ENCODE assay signal across 13 cellular contexts in genomic region chr2:151775057-151775740, GRCh38. TPM values are rescaled to one million over a fixed set of nuclear protein-coding genes. Genes with fewer than 3 reads are reported as not detected.
DNase-seq lines count a peak whose midpoint lies in the region; ATAC-seq and TF ChIP-seq lines count a peak whose summit lies in the region.
"Had no signal": no experiment of that assay in that cellular context is flagged by ENCODE, and none has a peak within 500 bp of the region (broad histone marks: within the 10 kb centered on the region; RNA-seq: fewer than 3 reads in every experiment).

No MANE protein-coding gene starts in this region.

- H3K4me1 ChIP-seq in heart right ventricle = peaks cover 0 to 32% (median 13%) of the 10 kb centered on the region in 9 donors
- H3K4me1 ChIP-seq in ovary (ENCODE audit: insufficient read depth) = no peaks in the 10 kb centered on the region
- no peaks in the 10 kb centered on the region for H3K4me1 ChIP-seq in PC-9 (replicated peaks; ENCODE audit: insufficient read depth)

- POLR2A ChIA-PET in PC-9 (lab: Charles Lee; ENCODE audit: unreplicated experiment) = no interaction called here

- H3K27ac ChIP-seq in heart right ventricle (peak overlapping the region in 3 of 10 donors; percentile 2 to 24 (median 20)), VCaP (peak overlapping the region; percentile 72), ovary (no peak overlapping the region), PC-9 (no peak overlapping the region)

- TF ChIP-seq EP300 in ovary (IDR thresholded peaks at IDR 0.05) = no peak

- no TSS peak for BruUV-seq in PC-9 (replicated peaks; lab: Mats Ljungman, UMichigan)

- 75 to 77% methylated on average over 6 of the region's 6 CpGs for WGBS in heart right ventricle, 2 donors
- 41 to 53% (median 42%) methylated on average over 6 of the region's 6 CpGs for WGBS in ovary, 3 donors

- H3F3A ChIP-seq in PC-9 (ENCODE audit: insufficient read depth, low read depth) = no peaks in the 10 kb centered on the region

- no peaks in the 10 kb centered on the region for H3K79me2 ChIP-seq in PC-9 (ENCODE audit: low read depth)

- no peak for DNase-seq in heart right ventricle
- DNase-seq in Right ventricle myocardium inferior (ENCODE audit: missing footprints) = no peak
- DNase-seq in hepatic stellate cell (ENCODE audit: low spot score) = peak; percentile 21
- DNase-seq in ovary = no peak
- DNase-seq in natural killer cell treated with Interleukin-12 subunit alpha and Interleukin-12 subunit beta and Interleukin-15 and Interleukin-18, amount 100 ng/mL, for 72 hours (ENCODE audit: low spot score) = no peak
- no peak for DNase-seq in PC-9
- DNase-seq: activated CD8-positive, alpha-beta T cell treated with anti-CD3 and anti-CD28 coated beads, Interleukin-2, amount 10 ng/mL, durations not matched to agents 7 days and 5 days; NCI-H446; sigmoid colon had no signal

- H3K4me1 Mint-ChIP-seq in natural killer cell treated with Interleukin-12 subunit alpha and Interleukin-12 subunit beta and Interleukin-15 and Interleukin-18, amount 100 ng/mL, for 72 hours (ENCODE audit: low read depth in 2 of 2) = no peaks in the 10 kb centered on the region

- H3K27me3 ChIP-seq in heart right ventricle (no peaks in the 10 kb centered on the region), ovary (no peaks in the 10 kb centered on the region), PC-9 (ENCODE audit: insufficient read depth, low read depth) (no peaks in the 10 kb centered on the region)
- H3K27me3 ChIP-seq: sigmoid colon had no signal

- CTCF ChIA-PET in PC-9 (lab: Charles Lee) = no interaction called here

- no peak for TF ChIP-seq POLR2A in ovary (IDR thresholded peaks at IDR 0.05)

- no peak overlapping the region for H3K4me3 ChIP-seq in heart right ventricle
- no peak overlapping the region for H3K4me3 ChIP-seq in ovary
- H3K4me3 ChIP-seq in PC-9 = no peak overlapping the region
- H3K4me3 ChIP-seq: lung, sigmoid colon had no signal

- H4K20me1 ChIP-seq in PC-9 (ENCODE audit: insufficient read depth) = no peaks in the 10 kb centered on the region

- ATAC-seq in heart right ventricle = peak in 5 of 8 donors; percentile 29 to 74 (median 58)
- ATAC-seq in Right ventricle myocardium inferior = no peak
- ATAC-seq in HG03521 (IDR thresholded peaks at IDR 0.05; ENCODE audit: unreplicated experiment) = no peak
- no peak for ATAC-seq in natural killer cell treated with Interleukin-12 subunit alpha and Interleukin-12 subunit beta and Interleukin-15 and Interleukin-18, amount 100 ng/mL, for 72 hours
- ATAC-seq: activated CD8-positive, alpha-beta T cell treated with anti-CD3 and anti-CD28 coated beads, Interleukin-2, amount 10 ng/mL, durations not matched to agents 7 days and 5 days had no signal

- H3K9me3 Mint-ChIP-seq in natural killer cell treated with Interleukin-12 subunit alpha and Interleukin-12 subunit beta and Interleukin-15 and Interleukin-18, amount 100 ng/mL, for 72 hours = peaks cover 3% of the 10 kb centered on the region

- no peak for TF ChIP-seq CTCF in heart right ventricle (IDR thresholded peaks at IDR 0.05)
- no peak for TF ChIP-seq CTCF in VCaP (conservative IDR thresholded peaks at IDR 0.05)
- no peak for TF ChIP-seq CTCF in ovary (IDR thresholded peaks at IDR 0.05)
- no peak for TF ChIP-seq CTCF in PC-9 (conservative IDR thresholded peaks at IDR 0.05)

- no peak overlapping the region for H3K4me3 Mint-ChIP-seq in natural killer cell treated with Interleukin-12 subunit alpha and Interleukin-12 subunit beta and Interleukin-15 and Interleukin-18, amount 100 ng/mL, for 72 hours
- H3K4me3 Mint-ChIP-seq: activated CD8-positive, alpha-beta T cell treated with anti-CD3 and anti-CD28 coated beads, Interleukin-2, amount 10 ng/mL, durations not matched to agents 7 days and 5 days; brain had no signal

- intact Hi-C loops in heart right ventricle (cut with DNase I) = no loop called here
- intact Hi-C loops in Right ventricle myocardium inferior (cut with DNase I) = no loop called here
- intact Hi-C loops in ovary (cut with DNase I) = loop anchor here in 1 of 4 donors (1.0 kb wide), 1 partner anchor 38 kb away; no protein-coding TSS in a partner anchor
- intact Hi-C loops in PC-9 (cut with micrococcal nuclease; ENCODE audit: unreplicated experiment) = no loop called here

- peaks cover 0 to 13% (median 0%) of the 10 kb centered on the region in 11 donors for H3K9me3 ChIP-seq in heart right ventricle
- no peaks in the 10 kb centered on the region for H3K9me3 ChIP-seq in ovary
- H3K9me3 ChIP-seq in PC-9 (ENCODE audit: insufficient read depth, low read depth) = no peaks in the 10 kb centered on the region

- no peaks in the 10 kb centered on the region for H3K9me2 ChIP-seq in PC-9 (ENCODE audit: insufficient read depth)

- H2AFZ ChIP-seq in PC-9 = no peak overlapping the region

- H3K27me3 Mint-ChIP-seq in natural killer cell treated with Interleukin-12 subunit alpha and Interleukin-12 subunit beta and Interleukin-15 and Interleukin-18, amount 100 ng/mL, for 72 hours = no peaks in the 10 kb centered on the region
- H3K27me3 Mint-ChIP-seq: brain had no signal

- H3K4me2 ChIP-seq in PC-9 = no peak overlapping the region

- H3K36me3 ChIP-seq in heart right ventricle (peaks cover 0 to 44% (median 0%) of the 10 kb centered on the region in 9 donors), ovary (no peaks in the 10 kb centered on the region), PC-9 (ENCODE audit: low read depth) (no peaks in the 10 kb centered on the region)
- H3K36me3 ChIP-seq: sigmoid colon had no signal

- H3K27ac Mint-ChIP-seq in natural killer cell treated with Interleukin-12 subunit alpha and Interleukin-12 subunit beta and Interleukin-15 and Interleukin-18, amount 100 ng/mL, for 72 hours = no peak overlapping the region
- H3K27ac Mint-ChIP-seq: activated CD8-positive, alpha-beta T cell treated with anti-CD3 and anti-CD28 coated beads, Interleukin-2, amount 10 ng/mL, durations not matched to agents 7 days and 5 days had no signal

- H3K36me3 Mint-ChIP-seq in natural killer cell treated with Interleukin-12 subunit alpha and Interleukin-12 subunit beta and Interleukin-15 and Interleukin-18, amount 100 ng/mL, for 72 hours = peaks cover 15% of the 10 kb centered on the region

RNA-seq across cellular contexts. Expression of gene NEB, which starts 40.9 kb away (rescaled TPM):
- total RNA-seq in heart right ventricle (10 to 100 TPM in 3 of 10 donors, 1 to 10 TPM in 6, under 1 TPM in 1; 0.32 to 19.4 (median 5.8) TPM), Right ventricle myocardium inferior (0.87 TPM), ovary (1 to 10 TPM in 1 of 7 donors, under 1 TPM in 6; 0.18 to 1.8 (median 0.26) TPM), PC-9 (2021) (0.15 TPM in 1 of 2 replicates, not detected in the other)
- polyA plus RNA-seq in heart right ventricle (1 to 10 TPM in 1 of 2 donors, under 1 TPM in 1; 0.33 to 4.3 TPM), ovary (1 to 10 TPM in 1 of 2 donors, under 1 TPM in 1; 0.21 to 1.4 TPM)
- total RNA-seq in natural killer cell treated with Interleukin-12 subunit alpha and Interleukin-12 subunit beta and Interleukin-15 and Interleukin-18, amount 100 ng/mL, for 72 hours = 1 to 10 TPM in 1 of 2 donors, under 1 TPM in 1; 0.31 to 2.3 TPM

RNA-seq across cellular contexts. Expression of gene ARL5A, which starts 53.0 kb away (rescaled TPM):
- total RNA-seq in heart right ventricle (10 to 100 TPM; 40.4 to 62.3 (median 56.4) TPM), Right ventricle myocardium inferior (47.9 TPM), ovary (10 to 100 TPM; 26.2 to 41.4 (median 36.7) TPM), PC-9 (2021) (36.1 and 47.5 TPM in 2 replicates)
- polyA plus RNA-seq in heart right ventricle (10 to 100 TPM in 1 of 2 donors, 1 to 10 TPM in 1; 8.3 to 12.3 TPM), ovary (10 to 100 TPM; 11.6 to 17.4 TPM)
- total RNA-seq in natural killer cell treated with Interleukin-12 subunit alpha and Interleukin-12 subunit beta and Interleukin-15 and Interleukin-18, amount 100 ng/mL, for 72 hours = 10 to 100 TPM; 45.5 to 68.2 TPM

Comparison
In these comparisons a context has a peak if more than half of its experiments do, and no peak if none do; other contexts are left out.
1. ATAC-seq: peak in heart right ventricle (5 of 8); none in Right ventricle myocardium inferior (single experiment), HG03521 (single experiment) and natural killer cell treated with Interleukin-12 subunit alpha and Interleukin-12 subunit beta and Interleukin-15 and Interleukin-18, amount 100 ng/mL, for 72 hours (0 of 2).